1 cellular context compared by ENCODE assay signal in the genomic region with DNA sequence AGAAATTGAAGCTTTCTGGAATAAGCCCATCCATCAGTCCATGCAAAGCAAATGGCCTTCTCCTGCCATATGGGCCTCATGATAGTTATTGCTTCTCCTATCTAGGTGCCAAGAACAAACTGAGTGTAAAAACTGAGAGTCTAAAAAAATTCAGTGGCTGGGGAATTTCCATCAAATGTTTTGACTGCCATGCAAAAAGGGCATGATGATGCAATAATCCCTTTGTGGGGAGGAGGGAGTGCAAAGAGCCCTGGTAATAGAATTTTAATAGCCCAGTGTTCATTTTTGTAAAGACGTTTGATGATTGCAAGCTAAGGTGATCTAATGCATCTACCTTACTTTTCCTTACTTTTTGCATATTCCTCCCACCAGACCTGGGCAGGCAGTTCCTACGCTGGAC.
TF ChIP-seq lines count a peak whose summit lies in the region.

No MANE protein-coding gene starts in this region.

TF ChIP-seq in K562, 482 proteins besides CTCF, POLR2A, EP300 and RAD21 (continued from another document):
- TF ChIP-seq, protein P1, sequence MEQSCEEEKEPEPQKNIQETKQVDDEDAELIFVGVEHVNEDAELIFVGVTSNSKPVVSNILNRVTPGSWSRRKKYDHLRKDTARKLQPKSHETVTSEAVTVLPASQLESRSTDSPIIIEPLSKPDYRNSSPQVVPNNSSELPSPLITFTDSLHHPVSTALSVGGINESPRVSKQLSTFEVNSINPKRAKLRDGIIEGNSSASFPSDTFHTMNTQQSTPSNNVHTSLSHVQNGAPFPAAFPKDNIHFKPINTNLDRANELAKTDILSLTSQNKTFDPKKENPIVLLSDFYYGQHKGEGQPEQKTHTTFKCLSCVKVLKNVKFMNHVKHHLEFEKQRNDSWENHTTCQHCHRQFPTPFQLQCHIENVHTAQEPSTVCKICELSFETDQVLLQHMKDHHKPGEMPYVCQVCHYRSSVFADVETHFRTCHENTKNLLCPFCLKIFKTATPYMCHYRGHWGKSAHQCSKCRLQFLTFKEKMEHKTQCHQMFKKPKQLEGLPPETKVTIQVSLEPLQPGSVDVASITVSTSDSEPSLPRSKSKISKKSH (CRISPR knock-in tag; IDR thresholded peaks at IDR 0.05) = no peak
- TF ChIP-seq BCL6 (CRISPR knock-in tag; IDR thresholded peaks at IDR 0.05) (no peak), KDM5B (IDR thresholded peaks at IDR 0.05; ENCODE audit: insufficient replicate concordance, low read depth, low read length) (no peak), CCAR2 (IDR thresholded peaks at IDR 0.05; ENCODE audit: low read depth, low read length) (no peak), HIVEP1 (CRISPR knock-in tag; IDR thresholded peaks at IDR 0.05) (no peak), CHD1 (IDR thresholded peaks at IDR 0.05; ENCODE audit: low read length) (no peak), CEBPB (tag; IDR thresholded peaks at IDR 0.05) (0 out of 2 replicates have a peak, but pooled peaks have one; percentile 29), POLR2H (tag; IDR thresholded peaks at IDR 0.05; ENCODE audit: low read depth) (no peak), YY1 (IDR thresholded peaks at IDR 0.05; ENCODE audit: borderline replicate concordance in 1 of 3, control insufficient read depth in 1 of 3, extremely low read depth in 1 of 3, insufficient read depth in 3 of 3, insufficient read length in 1 of 3, insufficient replicate concordance in 2 of 3, low read depth in 1 of 3, low read length in 2 of 3) (no peak), PTBP1 (IDR thresholded peaks at IDR 0.05; ENCODE audit: low read depth, low read length) (no peak), DDX20 (tag; IDR thresholded peaks at IDR 0.05; ENCODE audit: low read depth) (no peak)
- TF ChIP-seq, protein P2, sequence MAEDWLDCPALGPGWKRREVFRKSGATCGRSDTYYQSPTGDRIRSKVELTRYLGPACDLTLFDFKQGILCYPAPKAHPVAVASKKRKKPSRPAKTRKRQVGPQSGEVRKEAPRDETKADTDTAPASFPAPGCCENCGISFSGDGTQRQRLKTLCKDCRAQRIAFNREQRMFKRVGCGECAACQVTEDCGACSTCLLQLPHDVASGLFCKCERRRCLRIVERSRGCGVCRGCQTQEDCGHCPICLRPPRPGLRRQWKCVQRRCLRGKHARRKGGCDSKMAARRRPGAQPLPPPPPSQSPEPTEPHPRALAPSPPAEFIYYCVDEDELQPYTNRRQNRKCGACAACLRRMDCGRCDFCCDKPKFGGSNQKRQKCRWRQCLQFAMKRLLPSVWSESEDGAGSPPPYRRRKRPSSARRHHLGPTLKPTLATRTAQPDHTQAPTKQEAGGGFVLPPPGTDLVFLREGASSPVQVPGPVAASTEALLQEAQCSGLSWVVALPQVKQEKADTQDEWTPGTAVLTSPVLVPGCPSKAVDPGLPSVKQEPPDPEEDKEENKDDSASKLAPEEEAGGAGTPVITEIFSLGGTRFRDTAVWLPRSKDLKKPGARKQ (CRISPR knock-in tag; IDR thresholded peaks at IDR 0.05) = no peak
TF ChIP-seq in K562: peak in this region for 5.
